ENCODE assay signal across 8 cellular contexts in the genomic region with DNA sequence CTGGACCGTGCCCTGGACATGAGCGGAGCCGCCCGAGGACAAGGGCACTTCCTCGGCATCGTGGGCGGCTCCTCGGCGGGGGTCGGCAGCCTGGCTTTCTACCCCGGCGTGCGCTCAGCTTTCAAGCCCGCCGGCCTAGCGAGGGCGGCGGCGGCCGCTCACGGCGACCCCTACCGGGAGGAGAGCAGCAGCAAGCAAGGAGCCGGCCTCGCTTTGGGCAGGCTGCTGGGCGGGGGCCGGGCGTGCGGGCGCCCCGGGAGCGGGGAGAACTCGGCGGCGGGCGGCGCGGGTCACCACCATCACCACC. TPM values are rescaled to one million over a fixed set of nuclear protein-coding genes. Genes with fewer than 3 reads are reported as not detected.
DNase-seq lines count a peak whose midpoint lies in the region; ATAC-seq, FAIRE-seq and TF ChIP-seq lines count a peak whose summit lies in the region.

No MANE protein-coding gene starts in this region.

- H4K20me1 ChIP-seq in DOHH2 (ENCODE audit: control insufficient read depth, insufficient read depth, low read depth, low read length), result no peaks in the 10 kb centered on the region

- ATAC-seq in GM19438 (IDR thresholded peaks at IDR 0.05; ENCODE audit: low read depth, unreplicated experiment) (peak; percentile 52), HG03439 (IDR thresholded peaks at IDR 0.05; ENCODE audit: unreplicated experiment) (peak; percentile 63), foreskin keratinocyte (peak; percentile 76)

- H3K36me3 Mint-ChIP-seq in CD4-positive, alpha-beta memory T cell, result peaks cover 0 to 2% of the 10 kb centered on the region in 2 donors

- H3K9me3 ChIP-seq in DOHH2 (ENCODE audit: control insufficient read depth, insufficient read depth, low read length), result no peaks in the 10 kb centered on the region
- H3K9me3 ChIP-seq in WERI-Rb-1 (ENCODE audit: severe bottlenecking), result no peaks in the 10 kb centered on the region
- no peaks in the 10 kb centered on the region for H3K9me3 ChIP-seq in prostate gland
- H3K9me3 ChIP-seq in small intestine (ENCODE audit: control insufficient read depth, low read depth), result no peaks in the 10 kb centered on the region
- no peaks in the 10 kb centered on the region for H3K9me3 ChIP-seq in CD4-positive, alpha-beta memory T cell (ENCODE audit: control insufficient read depth in 1 of 2, low read length in 2 of 2)

- TF ChIP-seq CTCF in DOHH2 (IDR thresholded peaks at IDR 0.05; ENCODE audit: low read depth, low read length, poor library complexity, severe bottlenecking) (peak; percentile 46), WERI-Rb-1 (IDR thresholded peaks at IDR 0.05; ENCODE audit: low read depth, low read length) (peak; percentile 69), foreskin keratinocyte (conservative IDR thresholded peaks at IDR 0.05) (peak; percentile 53), prostate gland (IDR thresholded peaks at IDR 0.05) (peak in 2 of 4 experiments; percentile 10 to 16)

- H3K27me3 ChIP-seq in DOHH2 (ENCODE audit: control insufficient read depth, low read length) (peaks cover 31% of the 10 kb centered on the region), WERI-Rb-1 (ENCODE audit: insufficient read depth, low read depth, severe bottlenecking) (peaks cover 3% of the 10 kb centered on the region), foreskin keratinocyte (peaks cover 100% of the 10 kb centered on the region), prostate gland (replicated peaks; ENCODE audit: insufficient read depth) (peaks cover 61% of the 10 kb centered on the region), small intestine (ENCODE audit: control insufficient read depth in 2 of 2, insufficient read depth in 2 of 2, low read length in 2 of 2) (peaks cover 3 to 49% of the 10 kb centered on the region in 2 donors)
- H3K27me3 ChIP-seq in CD4-positive, alpha-beta memory T cell (ENCODE audit: insufficient read depth, low read length), result peaks cover 90% of the 10 kb centered on the region

- no peak for FAIRE-seq in small intestine (lab: Jason Lieb, UNC)

- H3K4me1 Mint-ChIP-seq in CD4-positive, alpha-beta memory T cell, result peaks cover 9 to 42% (median 21%) of the 10 kb centered on the region in 4 donors

- no peak for TF ChIP-seq POLR2A in prostate gland (IDR thresholded peaks at IDR 0.05)

- peaks cover 61 to 70% of the 10 kb centered on the region in 2 donors for H3K27me3 Mint-ChIP-seq in CD4-positive, alpha-beta memory T cell

- H3K4me2 ChIP-seq in DOHH2 (ENCODE audit: low read length), result peak overlapping the region; percentile 65

- H3K9me2 ChIP-seq in DOHH2 (replicated peaks; ENCODE audit: control insufficient read depth, low read length), result no peaks in the 10 kb centered on the region

- no CpG with 5 or more reads among the region's 38 CpGs for WGBS in prostate gland
- 1 to 2% (median 1%) methylated on average over 15 to 38 of the region's 38 CpGs for WGBS in small intestine, 3 donors

- peaks cover 0 to 21% (median 8%) of the 10 kb centered on the region in 8 donors for H3K9me3 Mint-ChIP-seq in CD4-positive, alpha-beta memory T cell

- no peaks in the 10 kb centered on the region for H3K79me2 ChIP-seq in DOHH2 (ENCODE audit: control insufficient read depth, low read length)

- H3K27ac ChIP-seq in DOHH2 (ENCODE audit: low read depth, low read length), result no peak overlapping the region
- peak overlapping the region; percentile 52 for H3K27ac ChIP-seq in WERI-Rb-1
- H3K27ac ChIP-seq in foreskin keratinocyte, result no peak overlapping the region
- no peak overlapping the region for H3K27ac ChIP-seq in prostate gland
- H3K27ac ChIP-seq in small intestine (ENCODE audit: low read depth in 1 of 2, low read length in 1 of 2), result no peak overlapping the region
- no peak overlapping the region for H3K27ac ChIP-seq in CD4-positive, alpha-beta memory T cell (ENCODE audit: low read depth, low read length)

- no peak overlapping the region for H3K27ac Mint-ChIP-seq in CD4-positive, alpha-beta memory T cell

- H3F3A ChIP-seq in DOHH2 (ENCODE audit: control insufficient read depth, insufficient read depth), result 0 out of 2 replicates have a peak, but pooled peaks cover 2% of the 10 kb centered on the region

- peak overlapping the region in 4 of 8 donors; percentile 35 to 80 (median 59) for H3K4me3 Mint-ChIP-seq in CD4-positive, alpha-beta memory T cell

- intact Hi-C loops in prostate gland (cut with DNase I), result no loop called here
- intact Hi-C loops in CD4-positive, alpha-beta memory T cell (cut with micrococcal nuclease), result loop anchor here (5.0 to 10.0 kb wide), 3 partner anchors 91 to 841 kb away; partner anchors contain the start of gene POU3F2

- CTCF ChIA-PET in CD4-positive, alpha-beta memory T cell (lab: Charles Lee; ENCODE audit: partially characterized antibody), result interaction anchor here (1.2 kb wide), 1 partner anchor 41 kb away, joined by 3 read pairs; no protein-coding TSS in a partner anchor

- POLR2A ChIA-PET in CD4-positive, alpha-beta memory T cell (lab: Charles Lee; ENCODE audit: partially characterized antibody), result interaction anchor here (2.4 kb wide), 1 partner anchor 24 kb away, joined by 12 read pairs; no protein-coding TSS in a partner anchor

- H3K4me1 ChIP-seq in DOHH2 (ENCODE audit: control insufficient read depth, low read length) (peaks cover 20% of the 10 kb centered on the region), foreskin keratinocyte (peaks cover 4% of the 10 kb centered on the region), prostate gland (replicated peaks) (peaks cover 6% of the 10 kb centered on the region), small intestine (ENCODE audit: control insufficient read depth in 2 of 2, insufficient read depth in 1 of 2, low read depth in 1 of 2, low read length in 1 of 2) (peaks cover 2 to 3% of the 10 kb centered on the region in 2 donors)
- H3K4me1 ChIP-seq in CD4-positive, alpha-beta memory T cell (ENCODE audit: insufficient read depth, low read length), result peaks cover 31% of the 10 kb centered on the region

- no peaks in the 10 kb centered on the region for H3K36me3 ChIP-seq in DOHH2 (ENCODE audit: control insufficient read depth, low read length)
- H3K36me3 ChIP-seq in WERI-Rb-1, result no peaks in the 10 kb centered on the region
- H3K36me3 ChIP-seq in prostate gland, result no peaks in the 10 kb centered on the region
- no peaks in the 10 kb centered on the region for H3K36me3 ChIP-seq in small intestine (ENCODE audit: control insufficient read depth in 2 of 2, insufficient read depth in 2 of 2, low read length in 2 of 2)
- no peaks in the 10 kb centered on the region for H3K36me3 ChIP-seq in CD4-positive, alpha-beta memory T cell (ENCODE audit: insufficient read depth, low read length)

- DNase-seq in WERI-Rb-1 (peak; percentile 75), foreskin keratinocyte (no peak), prostate gland (ENCODE audit: low spot score) (no peak), small intestine (no peak)
- no peak for DNase-seq in CD4-positive, alpha-beta memory T cell

- H3K4me3 ChIP-seq in DOHH2 (ENCODE audit: low read length) (peak overlapping the region; percentile 70), WERI-Rb-1 (ENCODE audit: low read depth, low read length) (peak overlapping the region; percentile 57), prostate gland (peak overlapping the region; percentile 14 to 35), small intestine (ENCODE audit: low read depth in 1 of 2, low read length in 2 of 2) (peak overlapping the region in 1 of 2 donors; percentile 50)
- H3K4me3 ChIP-seq in CD4-positive, alpha-beta memory T cell (ENCODE audit: low read length in 2 of 2), result no peak overlapping the region

RNA-seq across cellular contexts. Expression of gene PRDM13, which starts 6.7 kb away (rescaled TPM):
- total RNA-seq in foreskin keratinocyte (not detected in 2 replicates), prostate gland (under 1 TPM in 1 of 2 donors, not detected in 1; 0.74 TPM)
- polyA plus RNA-seq in foreskin keratinocyte (not detected in 2 replicates), small intestine (not detected)
- total RNA-seq in CD4-positive, alpha-beta memory T cell, result not detected
- not detected for polyA plus RNA-seq in CD4-positive, alpha-beta memory T cell

RNA-seq across cellular contexts. Expression of gene CCNC, which starts 44.9 kb away (rescaled TPM):
- total RNA-seq in foreskin keratinocyte (80.3 and 84.4 TPM in 2 replicates), prostate gland (10 to 100 TPM; 37.8 to 83.4 TPM)
- polyA plus RNA-seq in foreskin keratinocyte (45.0 and 53.5 TPM in 2 replicates), small intestine (10 to 100 TPM; 40.4 to 55.0 (median 45.1) TPM)
- 10 to 100 TPM; 41.3 to 42.7 TPM for total RNA-seq in CD4-positive, alpha-beta memory T cell
- 10 to 100 TPM; 46.4 to 76.6 TPM for polyA plus RNA-seq in CD4-positive, alpha-beta memory T cell

Comparison
In these comparisons a context has a peak if more than half of its experiments do, and no peak if none do; other contexts are left out.
1. H3K4me3 ChIP-seq: peak in DOHH2 (single experiment), WERI-Rb-1 (single experiment) and prostate gland (2 of 2); none in CD4-positive, alpha-beta memory T cell (0 of 2).
2. Peak in every context shown above with its lines, with median percentiles within 50 percentile points of each other: ATAC-seq.